Comparison of ENCODE assay signal across 15 cellular contexts in the genomic region with DNA sequence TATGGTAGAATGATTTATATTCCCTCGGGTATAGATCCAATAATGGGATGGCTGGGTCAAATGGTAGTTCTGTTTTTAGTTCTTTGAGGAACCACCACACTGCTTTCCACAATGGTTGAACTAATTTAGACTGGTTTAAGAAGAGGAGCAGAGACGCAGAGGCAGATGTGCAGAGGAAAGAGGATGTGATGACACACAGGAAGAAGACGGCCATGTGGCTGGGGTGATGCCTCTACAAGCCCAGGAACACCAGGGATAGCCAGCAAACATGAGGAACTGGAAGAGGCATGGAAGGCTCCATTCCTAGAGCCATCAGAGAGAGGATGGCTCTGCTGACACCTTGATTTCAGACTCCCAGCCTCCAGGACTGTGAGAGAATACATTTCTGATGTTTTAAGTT.
DNase-seq lines count a peak whose midpoint lies in the region; ATAC-seq and TF ChIP-seq lines count a peak whose summit lies in the region.
"Had no signal": no experiment of that assay in that cellular context is flagged by ENCODE, and none has a peak within 500 bp of the region (broad histone marks: within the 10 kb centered on the region; RNA-seq: fewer than 3 reads in every experiment).

No MANE protein-coding gene starts in this region.

- H3K4me1 ChIP-seq in upper lobe of right lung: peaks cover 14% of the 10 kb centered on the region

- H3K27me3 ChIP-seq in upper lobe of right lung: no peaks in the 10 kb centered on the region
- H3K27me3 ChIP-seq: Peyer's patch had no signal

- no peaks in the 10 kb centered on the region for H3K36me3 Mint-ChIP-seq in nephron progenitor cell (ENCODE audit: low read depth)

- no peak overlapping the region for H3K27ac ChIP-seq in upper lobe of right lung
- H3K27ac ChIP-seq: GM23248, Peyer's patch had no signal

- H3K4me3 ChIP-seq in upper lobe of right lung: no peak overlapping the region
- H3K4me3 ChIP-seq: GM23248, Peyer's patch had no signal

- H3K4me3 Mint-ChIP-seq in nephron progenitor cell: no peak overlapping the region

- no peak overlapping the region for H3K27ac Mint-ChIP-seq in nephron progenitor cell

- intact Hi-C loops in Right ventricle myocardium superior (cut with DNase I): no loop called here
- intact Hi-C loops in cardiac septum (cut with DNase I): no loop called here
- intact Hi-C loops in upper lobe of right lung (cut with DNase I): no loop called here

- TF ChIP-seq CTCF in upper lobe of right lung (IDR thresholded peaks at IDR 0.05) (no peak), nephron progenitor cell (IDR thresholded peaks at IDR 0.05) (no peak)

- no peaks in the 10 kb centered on the region for H3K9me3 Mint-ChIP-seq in nephron progenitor cell

- H3K4me1 Mint-ChIP-seq in nephron progenitor cell: peaks cover 5% of the 10 kb centered on the region

- peak; percentile 65 for ATAC-seq in Right ventricle myocardium superior (ENCODE audit: poor library complexity)
- ATAC-seq in upper lobe of right lung: peak; percentile 71

- no peaks in the 10 kb centered on the region for H3K36me3 ChIP-seq in upper lobe of right lung
- H3K36me3 ChIP-seq: Peyer's patch had no signal

- no peaks in the 10 kb centered on the region for H3K9me3 ChIP-seq in upper lobe of right lung
- H3K9me3 ChIP-seq: Peyer's patch had no signal

- H3K27me3 Mint-ChIP-seq in nephron progenitor cell (ENCODE audit: low read depth, poor library complexity): peaks cover 4% of the 10 kb centered on the region

- DNase-seq in Right ventricle myocardium superior: no peak
- DNase-seq in cardiac septum (ENCODE audit: low spot score): no peak
- peak; percentile 34 for DNase-seq in RPMI7951 (ENCODE audit: low read depth)
- DNase-seq in globus pallidus (ENCODE audit: low spot score): peak; percentile 20
- DNase-seq in upper lobe of right lung: no peak
- no peak for DNase-seq in nephron progenitor cell
- DNase-seq in putamen (ENCODE audit: low spot score): no peak
- DNase-seq in NCI-H510A treated with DMSO at 0.1 percent for 48 hours (lab: John Stamatoyannopoulos, UW): no peak
- DNase-seq: ACHN; effector CD4-positive, alpha-beta T cell; GM23248; NCI-H1417 treated with DMSO at 0.1 percent for 48 hours; Peyer's patch; stimulated activated naive CD4-positive, alpha-beta T cell; T-helper 9 cell had no signal

Comparison
In these comparisons a context has a peak if more than half of its experiments do, and no peak if none do; other contexts are left out.
1. DNase-seq: peak in RPMI7951 (single experiment) and globus pallidus (single experiment); none in Right ventricle myocardium superior (single experiment), cardiac septum (single experiment), upper lobe of right lung (single experiment), nephron progenitor cell (single experiment), putamen (single experiment) and NCI-H510A treated with DMSO at 0.1 percent for 48 hours (single experiment).